ENCODE assay signal across 8 cellular contexts in genomic region chrX:74291964-74292891, GRCh38.
A peak's percentile ranks its signal among the peaks of the same experiment; 100 is the strongest.
DNase-seq lines count a peak whose midpoint lies in the region; TF ChIP-seq lines count a peak whose summit lies in the region.

No MANE protein-coding gene starts in this region.

- H3K9me2 ChIP-seq in MM.1S (replicated peaks; ENCODE audit: insufficient read depth, low read length): no peaks in the 10 kb centered on the region

- no peaks in the 10 kb centered on the region; the same call in 1 of the 2 replicates for H3F3A ChIP-seq in MM.1S (ENCODE audit: insufficient read depth, low read length)

- H3K9me3 ChIP-seq in HAP-1: no peaks in the 10 kb centered on the region
- H3K9me3 ChIP-seq in MM.1S (replicated peaks; ENCODE audit: insufficient read depth, low read length): no peaks in the 10 kb centered on the region

- H3K4me2 ChIP-seq in MM.1S (ENCODE audit: low read depth, low read length): peak overlapping the region; percentile 68

- H3K4me1 ChIP-seq in HAP-1 (peaks cover 13% of the 10 kb centered on the region), MM.1S (ENCODE audit: low read length) (no peaks in the 10 kb centered on the region)

- peak overlapping the region; percentile 74 for H2AFZ ChIP-seq in MM.1S (ENCODE audit: low read length)

- peak overlapping the region; percentile 94 for H3K27ac ChIP-seq in MM.1S (ENCODE audit: low read length)

- peaks cover 48% of the 10 kb centered on the region for H3K79me2 ChIP-seq in MM.1S (ENCODE audit: low read length)

- no peaks in the 10 kb centered on the region for H4K20me1 ChIP-seq in MM.1S (ENCODE audit: insufficient read depth, low read length)

- H3K4me3 ChIP-seq in HAP-1 (peak overlapping the region; percentile 69), MM.1S (ENCODE audit: low read length) (peak overlapping the region; percentile 82)

- DNase-seq in GDM1 (lab: John Stamatoyannopoulos, UW) (peak; percentile 76), HAP-1 (ENCODE audit: low spot score in 2 of 2) (peak; percentile 92 to 95), MM.1S (peak; percentile 85), SHP77 treated with DMSO at 0.1 percent for 48 hours (lab: John Stamatoyannopoulos, UW) (peak; percentile 71), foreskin melanocyte (peak; percentile 77), non-pigmented ciliary epithelial cell (ENCODE audit: low read depth) (peak; percentile 59), superior temporal gyrus (ENCODE audit: extremely low spot score) (peak; percentile 83)
- peak; percentile 59 for DNase-seq in activated gamma-delta T cell treated with anti-CD3 and anti-CD28 coated beads, Interleukin-2, amount 50 U/mL, for 16 hours (ENCODE audit: low read depth)

- peak; percentile 34 for TF ChIP-seq CTCF in MM.1S (IDR thresholded peaks at IDR 0.05; ENCODE audit: low read length)

- in situ Hi-C loops in HAP-1 (cut with MboI; ENCODE audit: low sequenced_read_pairs): no loop called here

- peak overlapping the region; percentile 87 for H3K9ac ChIP-seq in MM.1S (ENCODE audit: low read length)

- H3K36me3 ChIP-seq in HAP-1 (replicated peaks): peaks cover 18% of the 10 kb centered on the region
- no peaks in the 10 kb centered on the region for H3K36me3 ChIP-seq in MM.1S (replicated peaks; ENCODE audit: insufficient read depth, low read length)

- H3K27me3 ChIP-seq in HAP-1 (ENCODE audit: low read depth) (no peaks in the 10 kb centered on the region), MM.1S (replicated peaks; ENCODE audit: insufficient read depth, low read length) (no peaks in the 10 kb centered on the region)

Comparison
In these comparisons a context has a peak if more than half of its experiments do, and no peak if none do; other contexts are left out.
1. Peak in every context shown above with its lines: DNase-seq, H3K4me3 ChIP-seq and H3K27ac ChIP-seq.